9 cellular contexts compared by ENCODE assay signal in genomic region chr19:1271528-1272422, GRCh38. TPM values are rescaled to one million over a fixed set of nuclear protein-coding genes. Genes with fewer than 3 reads are reported as not detected.
A peak's percentile ranks its signal among the peaks of the same experiment; 100 is the strongest.
DNase-seq lines count a peak whose midpoint lies in the region; ATAC-seq and TF ChIP-seq lines count a peak whose summit lies in the region.
"Had no signal": no experiment of that assay in that cellular context is flagged by ENCODE, and none has a peak within 500 bp of the region (broad histone marks: within the 10 kb centered on the region; RNA-seq: fewer than 3 reads in every experiment).

No MANE protein-coding gene starts in this region.

- CTCF ChIA-PET in AG04450 (lab: Charles Lee): interaction anchor here (2.6 kb wide), 1 partner anchor 28 kb away, joined by 12 read pairs; no protein-coding TSS in a partner anchor

- H3K27ac Mint-ChIP-seq in natural killer cell treated with Interleukin-12 subunit alpha and Interleukin-12 subunit beta and Interleukin-15 and Interleukin-18, amount 100 ng/mL, for 72 hours: peak overlapping the region; percentile 94 to 96

- no peak for TF ChIP-seq CTCF in AG04450 (IDR thresholded peaks at IDR 0.05; ENCODE audit: low read depth, low read length)
- TF ChIP-seq CTCF in BE2C (IDR thresholded peaks at IDR 0.05; ENCODE audit: low read depth, low read length): no peak

- H3K9me3 Mint-ChIP-seq in natural killer cell treated with Interleukin-12 subunit alpha and Interleukin-12 subunit beta and Interleukin-15 and Interleukin-18, amount 100 ng/mL, for 72 hours: no peaks in the 10 kb centered on the region

- H3K4me1 ChIP-seq in BE2C: peaks cover 25% of the 10 kb centered on the region

- no peak for ATAC-seq in natural killer cell treated with Interleukin-12 subunit alpha and Interleukin-12 subunit beta and Interleukin-15 and Interleukin-18, amount 100 ng/mL, for 72 hours

- DNase-seq in AG04450 (ENCODE audit: low read depth, low spot score) (no peak), MV-4-11 (lab: John Stamatoyannopoulos, UW) (peak; percentile 62), NCI-H526 treated with DMSO at 0.1 percent for 48 hours (lab: John Stamatoyannopoulos, UW) (no peak), NCI-H2107 (lab: John Stamatoyannopoulos, UW) (no peak), BE2C (no peak)
- no peak for DNase-seq in natural killer cell treated with Interleukin-12 subunit alpha and Interleukin-12 subunit beta and Interleukin-15 and Interleukin-18, amount 100 ng/mL, for 72 hours (ENCODE audit: low spot score)
- DNase-seq in stimulated activated CD8-positive, alpha-beta memory T cell treated with anti-CD3 and anti-CD28 coated beads, Interleukin-4, amount 100 ng/mL, for 48 hours: no peak
- DNase-seq: activated CD4-positive, alpha-beta T cell treated with anti-CD3 and anti-CD28 coated beads for 48 hours had no signal

- peaks cover 46% of the 10 kb centered on the region for H3K36me3 ChIP-seq in BE2C

- peaks cover 22% of the 10 kb centered on the region for H3K36me3 Mint-ChIP-seq in natural killer cell treated with Interleukin-12 subunit alpha and Interleukin-12 subunit beta and Interleukin-15 and Interleukin-18, amount 100 ng/mL, for 72 hours

- no peaks in the 10 kb centered on the region for H3K27me3 Mint-ChIP-seq in natural killer cell treated with Interleukin-12 subunit alpha and Interleukin-12 subunit beta and Interleukin-15 and Interleukin-18, amount 100 ng/mL, for 72 hours

- POLR2A ChIA-PET in AG04450 (lab: Yijun Ruan, JAX): interaction anchor here (0.6 to 2.5 kb wide), 4 partner anchors 8 to 1204 kb away, joined by 3 to 13 read pairs (median 6); partner anchors contain the start of gene GADD45B

- no peaks in the 10 kb centered on the region for H3K27me3 ChIP-seq in AG04450 (ENCODE audit: control insufficient read depth, insufficient read depth, low read length)
- peaks cover 3% of the 10 kb centered on the region; the same call in 1 of the 2 replicates for H3K27me3 ChIP-seq in BE2C

- H3K4me1 Mint-ChIP-seq in natural killer cell treated with Interleukin-12 subunit alpha and Interleukin-12 subunit beta and Interleukin-15 and Interleukin-18, amount 100 ng/mL, for 72 hours (ENCODE audit: low read depth in 2 of 2): peaks cover 54 to 64% of the 10 kb centered on the region in 2 donors

- H3K4me3 ChIP-seq in AG04450 (ENCODE audit: low read depth, low read length) (peak overlapping the region; percentile 5; the same call in 1 of the 2 replicates), BE2C (ENCODE audit: low read depth, low read length) (no peak overlapping the region)

- peaks cover 12% of the 10 kb centered on the region; the same call in 1 of the 2 replicates for H3K9me3 ChIP-seq in AG04450 (ENCODE audit: control insufficient read depth, insufficient read depth, low read length)
- H3K9me3 ChIP-seq in BE2C: no peaks in the 10 kb centered on the region

- peak overlapping the region; percentile 98 for H3K4me3 Mint-ChIP-seq in natural killer cell treated with Interleukin-12 subunit alpha and Interleukin-12 subunit beta and Interleukin-15 and Interleukin-18, amount 100 ng/mL, for 72 hours

- H3K27ac ChIP-seq in AG04450 (ENCODE audit: low read depth, low read length): no peak overlapping the region
- peak overlapping the region; percentile 69 for H3K27ac ChIP-seq in cingulate gyrus (ENCODE audit: low read depth, low read length)

RNA-seq across cellular contexts. Expression of gene CIRBP, which starts 2.6 kb away (rescaled TPM):
- 269 and 274 TPM in 2 replicates for polyA plus RNA-seq in AG04450 (2011; rRNA removed)
- polyA minus RNA-seq in AG04450 (2011; rRNA and poly(A)+ RNA removed): 121 and 143 TPM in 2 replicates
- total RNA-seq in natural killer cell treated with Interleukin-12 subunit alpha and Interleukin-12 subunit beta and Interleukin-15 and Interleukin-18, amount 100 ng/mL, for 72 hours: 100 to 1,000 TPM; 226 to 251 TPM
- polyA plus RNA-seq in BE2C (2012; ENCODE audit: insufficient read depth, insufficient read length, low read depth): 385 TPM

RNA-seq across cellular contexts. Expression of gene FAM174C, which starts 3.6 kb away (rescaled TPM):
- 16.6 and 29.1 TPM in 2 replicates for polyA plus RNA-seq in AG04450 (2011; rRNA removed)
- polyA minus RNA-seq in AG04450 (2011; rRNA and poly(A)+ RNA removed): 3.8 and 4.7 TPM in 2 replicates
- total RNA-seq in natural killer cell treated with Interleukin-12 subunit alpha and Interleukin-12 subunit beta and Interleukin-15 and Interleukin-18, amount 100 ng/mL, for 72 hours: 10 to 100 TPM; 59.5 to 94.2 TPM
- polyA plus RNA-seq in BE2C (2012; ENCODE audit: insufficient read depth, insufficient read length, low read depth): 224 TPM

RNA-seq across cellular contexts. Expression of gene EFNA2, which starts 13.9 kb away (rescaled TPM):
- not detected in 2 replicates for polyA plus RNA-seq in AG04450 (2011; rRNA removed)
- not detected in 2 replicates for polyA minus RNA-seq in AG04450 (2011; rRNA and poly(A)+ RNA removed)
- total RNA-seq in natural killer cell treated with Interleukin-12 subunit alpha and Interleukin-12 subunit beta and Interleukin-15 and Interleukin-18, amount 100 ng/mL, for 72 hours: not detected
- 2.7 TPM for polyA plus RNA-seq in BE2C (2012; ENCODE audit: insufficient read depth, insufficient read length, low read depth)

RNA-seq across cellular contexts. Expression of gene MIDN, which starts 23.4 kb away (rescaled TPM):
- 6.6 and 10.6 TPM in 2 replicates for polyA plus RNA-seq in AG04450 (2011; rRNA removed)
- 16.1 and 21.3 TPM in 2 replicates for polyA minus RNA-seq in AG04450 (2011; rRNA and poly(A)+ RNA removed)
- total RNA-seq in natural killer cell treated with Interleukin-12 subunit alpha and Interleukin-12 subunit beta and Interleukin-15 and Interleukin-18, amount 100 ng/mL, for 72 hours: 10 to 100 TPM; 85.9 to 88.3 TPM
- 186 TPM for polyA plus RNA-seq in BE2C (2012; ENCODE audit: insufficient read depth, insufficient read length, low read depth)

RNA-seq across cellular contexts. Expression of gene ATP5F1D, which starts 30.2 kb away (rescaled TPM):
- 36.4 and 55.1 TPM in 2 replicates for polyA plus RNA-seq in AG04450 (2011; rRNA removed)
- polyA minus RNA-seq in AG04450 (2011; rRNA and poly(A)+ RNA removed): 19.4 and 21.4 TPM in 2 replicates
- 100 to 1,000 TPM; 163 to 215 TPM for total RNA-seq in natural killer cell treated with Interleukin-12 subunit alpha and Interleukin-12 subunit beta and Interleukin-15 and Interleukin-18, amount 100 ng/mL, for 72 hours
- polyA plus RNA-seq in BE2C (2012; ENCODE audit: insufficient read depth, insufficient read length, low read depth): 658 TPM
